25 cellular contexts compared by ENCODE assay signal in genomic region chr2:173521450-173522192, GRCh38.
A peak's percentile ranks its signal among the peaks of the same experiment; 100 is the strongest.
DNase-seq lines count a peak whose midpoint lies in the region; ATAC-seq and TF ChIP-seq lines count a peak whose summit lies in the region.
"Had no signal": no experiment of that assay in that cellular context is flagged by ENCODE, and none has a peak within 500 bp of the region (broad histone marks: within the 10 kb centered on the region; RNA-seq: fewer than 3 reads in every experiment).

No MANE protein-coding gene starts in this region.

- ATAC-seq in foreskin keratinocyte: peak; percentile 59
- ATAC-seq: HepG2; right cardiac atrium; stimulated activated naive CD8-positive, alpha-beta T cell treated with anti-CD3 and anti-CD28 coated beads, Interleukin-15, amount 100 ng/mL, for 72 hours had no signal

- peaks cover 8% of the 10 kb centered on the region for H3K4me1 ChIP-seq in foreskin keratinocyte
- peaks cover 3 to 6% of the 10 kb centered on the region in 2 donors for H3K4me1 ChIP-seq in mucosa of rectum (ENCODE audit: control insufficient read depth in 2 of 2, insufficient read depth in 2 of 2, low read length in 2 of 2)
- H3K4me1 ChIP-seq: esophagus squamous epithelium, parathyroid adenoma had no signal

- H3K4me3 ChIP-seq in mucosa of rectum (ENCODE audit: low read length in 2 of 2): no peak overlapping the region
- H3K4me3 ChIP-seq: dorsolateral prefrontal cortex, esophagus squamous epithelium, PC-9 had no signal

- no peak for TF ChIP-seq CTCF in foreskin keratinocyte (conservative IDR thresholded peaks at IDR 0.05)

- H3K27me3 ChIP-seq in foreskin keratinocyte (peaks cover 10% of the 10 kb centered on the region), mucosa of rectum (ENCODE audit: control insufficient read depth in 2 of 2, insufficient read depth in 2 of 2, low read length in 2 of 2) (no peaks in the 10 kb centered on the region)
- H3K27me3 ChIP-seq: brain microvascular endothelial cell had no signal

- H3K27ac ChIP-seq in foreskin keratinocyte (no peak overlapping the region), mucosa of rectum (ENCODE audit: low read depth in 2 of 2, low read length in 2 of 2) (peak overlapping the region; percentile 3 to 12)
- H3K27ac ChIP-seq: brain microvascular endothelial cell, dorsolateral prefrontal cortex, esophagus squamous epithelium, parathyroid adenoma, PC-9 had no signal

- H3K36me3 ChIP-seq in mucosa of rectum (ENCODE audit: control insufficient read depth in 2 of 2, insufficient read depth in 2 of 2, low read length in 2 of 2): no peaks in the 10 kb centered on the region
- H3K36me3 ChIP-seq: brain microvascular endothelial cell, esophagus squamous epithelium had no signal

- DNase-seq in EH (ENCODE audit: low read depth) (peak; percentile 1), LoVo (ENCODE audit: low spot score) (peak; percentile 18), foreskin keratinocyte (peak; percentile 18 to 49), MV-4-11 (lab: John Stamatoyannopoulos, UW) (no peak)
- no peak for DNase-seq in activated naive CD4-positive, alpha-beta T cell treated with Interleukin-2 at 50 U/mL for 16 hours
- DNase-seq in activated CD4-positive, alpha-beta T cell treated with anti-CD3 and anti-CD28 coated beads for 4 hours: no peak
- DNase-seq: activated CD4-positive, alpha-beta memory T cell treated with anti-CD3 and anti-CD28 coated beads, Interleukin-2, amount 10 ng/mL, durations not matched to agents 7 days and 5 days; activated CD4-positive, alpha-beta T cell treated with anti-CD3 and anti-CD28 coated beads for 1 hour; activated CD8-positive, alpha-beta memory T cell treated with anti-CD3 and anti-CD28 coated beads, Interleukin-2, amount 50 U/mL, for 4 hours; activated naive CD4-positive, alpha-beta T cell treated with anti-CD3 and anti-CD28 coated beads, Interleukin-2, amount 10 ng/mL, durations not matched to agents 7 days and 5 days; brain microvascular endothelial cell; dorsolateral prefrontal cortex; esophagus squamous epithelium; H9; NCI-H1436; NCI-H2107; NCI-H510A treated with DMSO at 0.1 percent for 48 hours; right cardiac atrium; SHP77 treated with DMSO at 0.1 percent for 48 hours; stimulated activated CD4-positive, alpha-beta T cell treated with anti-CD3 and anti-CD28 coated beads, Interleukin-1b, Interleukin-23, amount 100 ng/mL, for 48 hours; stimulated activated naive CD8-positive, alpha-beta T cell treated with anti-CD3 and anti-CD28 coated beads, Interleukin-15, amount 100 ng/mL, for 72 hours had no signal

- H3K9me3 ChIP-seq in mucosa of rectum (ENCODE audit: control insufficient read depth in 2 of 2, low read length in 2 of 2): no peaks in the 10 kb centered on the region
- H3K9me3 ChIP-seq: esophagus squamous epithelium had no signal

- no peak overlapping the region for H3K9ac ChIP-seq in mucosa of rectum (ENCODE audit: low read depth in 1 of 2, low read length in 2 of 2)
- H3K9ac ChIP-seq: parathyroid adenoma had no signal

Comparison
In these comparisons a context has a peak if more than half of its experiments do, and no peak if none do; other contexts are left out.
1. DNase-seq: peak in EH (single experiment), LoVo (single experiment) and foreskin keratinocyte (2 of 2); none in activated naive CD4-positive, alpha-beta T cell treated with Interleukin-2 at 50 U/mL for 16 hours (single experiment), activated CD4-positive, alpha-beta T cell treated with anti-CD3 and anti-CD28 coated beads for 4 hours (0 of 2) and MV-4-11 (single experiment).